Comparison of ENCODE assay signal across 14 cellular contexts in the genomic region with DNA sequence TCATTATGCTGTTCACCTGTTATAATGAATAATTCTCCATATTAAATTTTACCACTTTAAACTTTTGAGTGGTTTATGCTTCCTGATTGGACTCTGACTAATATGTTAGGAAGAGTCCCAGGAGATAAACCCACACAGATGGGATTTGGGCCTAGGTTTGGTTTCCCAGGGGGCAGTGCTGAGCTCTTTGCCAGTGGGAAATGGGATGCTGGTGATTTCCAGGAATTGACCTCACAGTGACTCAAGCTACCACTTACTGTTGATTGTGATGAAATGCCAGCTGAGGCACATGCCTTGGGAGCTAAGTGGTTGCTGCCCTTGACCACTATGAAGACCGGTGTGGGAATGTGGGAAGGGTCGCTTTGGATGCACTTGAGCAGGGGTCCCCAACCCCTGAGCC. TPM values are rescaled to one million over a fixed set of nuclear protein-coding genes. Genes with fewer than 3 reads are reported as not detected.
A peak's percentile ranks its signal among the peaks of the same experiment; 100 is the strongest.
DNase-seq lines count a peak whose midpoint lies in the region; ATAC-seq and TF ChIP-seq lines count a peak whose summit lies in the region.
"Not testable (repeated sequence)": the region's sequence is repeated elsewhere in the genome, so short reads cannot be mapped to it uniquely, and the experiment has no call there.
"Had no signal": no experiment of that assay in that cellular context is flagged by ENCODE, and none has a peak within 500 bp of the region (broad histone marks: within the 10 kb centered on the region; RNA-seq: fewer than 3 reads in every experiment).

No MANE protein-coding gene starts in this region.

- POLR2A ChIA-PET in HEK293 (lab: Yijun Ruan, JAX); PC-3 (lab: Charles Lee; ENCODE audit: unreplicated experiment): not testable (repeated sequence)

- H2AFZ ChIP-seq in ACC112 (ENCODE audit: low read length, unreplicated experiment); PC-3 (ENCODE audit: low read length): not testable (repeated sequence)

- H3K4me1 ChIP-seq in ACC112 (ENCODE audit: control insufficient read depth, insufficient read depth, low read length, unreplicated experiment); HEK293 (ENCODE audit: control insufficient read depth, insufficient read depth, low read length); PC-3 (ENCODE audit: insufficient read depth, low read length); endodermal cell (ENCODE audit: control insufficient read depth, insufficient read depth, low read length): not testable (repeated sequence)

- in situ Hi-C loops in brain microvascular endothelial cell (cut with HindIII; ENCODE audit: low pct_ligation_motif_present, low sequenced_read_pairs): not testable (repeated sequence)

- DNase-seq in EL (peak; percentile 62), PC-3 (peak; percentile 42), brain microvascular endothelial cell (peak; percentile 32), endodermal cell (peak; percentile 52), fibroblast of the aortic adventitia (ENCODE audit: low read depth) (peak; percentile 73), myocyte (ENCODE audit: low read depth) (peak; percentile 48)

- H3K4me3 Mint-ChIP-seq in endodermal cell: not testable (repeated sequence)

- intact Hi-C loops in PC-3 (cut with micrococcal nuclease): not testable (repeated sequence)

- not testable (repeated sequence) for H3K9me3 Mint-ChIP-seq in endodermal cell

- H3K27me3 ChIP-seq in ACC112 (ENCODE audit: insufficient read depth, low read length); PC-3 (ENCODE audit: low read length); brain microvascular endothelial cell (replicated peaks); endodermal cell (ENCODE audit: control insufficient read depth, insufficient read depth, low read length, poor library complexity, severe bottlenecking): not testable (repeated sequence)

- 92% methylated on average over 2 of the region's 2 CpGs; no CpG with 5 or more reads in 1 of the 2 experiments for WGBS in endodermal cell (ENCODE audit: insufficient coverage in 1 of 2, insufficient read length in 1 of 2), 2 experiments

- H3K9me3 ChIP-seq in HEK293 (ENCODE audit: control insufficient read depth, insufficient read depth, low read depth, low read length); PC-3 (ENCODE audit: low read length); endodermal cell (ENCODE audit: control insufficient read depth, low read length): not testable (repeated sequence)

- not testable (repeated sequence) for H3K27me3 Mint-ChIP-seq in endodermal cell (ENCODE audit: insufficient read depth)

- CTCF ChIA-PET in HEK293 (lab: Yijun Ruan, JAX): interaction anchor here (0.9 kb wide), 1 partner anchor 32 kb away, joined by 3 read pairs; no protein-coding TSS in a partner anchor
- CTCF ChIA-PET in PC-3 (lab: Charles Lee): not testable (repeated sequence)

- H3K4me2 ChIP-seq in PC-3 (ENCODE audit: low read length): not testable (repeated sequence)

- H4K20me1 ChIP-seq in PC-3 (ENCODE audit: low read length): not testable (repeated sequence)

- H3K36me3 ChIP-seq in ACC112 (ENCODE audit: insufficient read depth, low read length); HEK293 (ENCODE audit: control insufficient read depth in 2 of 2, insufficient read depth in 1 of 2, low read length in 2 of 2); PC-3 (ENCODE audit: low read depth, low read length); brain microvascular endothelial cell (replicated peaks); endodermal cell (ENCODE audit: control insufficient read depth, insufficient read depth, low read length): not testable (repeated sequence)

- H3F3A ChIP-seq in PC-3 (ENCODE audit: low read length, unreplicated experiment): not testable (repeated sequence)

- not testable (repeated sequence) for H3K4me1 Mint-ChIP-seq in endodermal cell

- H3K9me2 ChIP-seq in PC-3 (replicated peaks; ENCODE audit: low read length): not testable (repeated sequence)

- ATAC-seq in PC-3: not testable (repeated sequence)

- H3K27ac Mint-ChIP-seq in endodermal cell: not testable (repeated sequence)

- H3K79me2 ChIP-seq in ACC112 (ENCODE audit: control insufficient read depth, insufficient read depth, low read length, unreplicated experiment); PC-3 (ENCODE audit: low read length): not testable (repeated sequence)

- peak overlapping the region; percentile 31 for H3K27ac ChIP-seq in ACC112 (ENCODE audit: low read depth, low read length)
- H3K27ac ChIP-seq in HEK293 (ENCODE audit: extremely low read depth, low read depth, low read length); PC-3 (ENCODE audit: low read length); brain microvascular endothelial cell; endodermal cell (ENCODE audit: low read depth, low read length): not testable (repeated sequence)

- BruUV-seq in PC-3 (replicated peaks; lab: Mats Ljungman, UMichigan): not testable (repeated sequence)

- TF ChIP-seq CTCF in HEK293 (tag by site-specific recombination; IDR thresholded peaks at IDR 0.05): not testable (repeated sequence)
- TF ChIP-seq CTCF in PC-3 (conservative IDR thresholded peaks at IDR 0.05; ENCODE audit: low read depth, low read length) (peak; percentile 37; the same call in 1 of the 2 replicates), brain microvascular endothelial cell (IDR thresholded peaks at IDR 0.05; ENCODE audit: low read depth, low read length, missing control alignments) (peak; percentile 46), endodermal cell (conservative IDR thresholded peaks at IDR 0.05) (peak; percentile 59), fibroblast of the aortic adventitia (IDR thresholded peaks at IDR 0.05; ENCODE audit: insufficient read depth, low read length) (peak; percentile 21)

- H3K4me3 ChIP-seq in ACC112 (ENCODE audit: low read depth, low read length); HEK293 (ENCODE audit: low read depth, low read length); PC-3 (ENCODE audit: low read length); brain microvascular endothelial cell (ENCODE audit: low read depth, low read length); endodermal cell (ENCODE audit: low read length); fibroblast of the aortic adventitia (ENCODE audit: low read depth, low read length): not testable (repeated sequence)

- H3K9ac ChIP-seq in PC-3 (ENCODE audit: low read length); endodermal cell (ENCODE audit: extremely low read depth, low read length, poor library complexity, severe bottlenecking): not testable (repeated sequence)

- H3K36me3 Mint-ChIP-seq in endodermal cell (ENCODE audit: low read depth): not testable (repeated sequence)

TF ChIP-seq in HEK293, 187 proteins besides CTCF, POLR2A, EP300 and RAD21:
- TF ChIP-seq BCL6B (tag by site-specific recombination; IDR thresholded peaks at IDR 0.05): peak; percentile 58; the same call in 1 of the 2 replicates
- TF ChIP-seq ZBTB21 (tag by site-specific recombination; IDR thresholded peaks at IDR 0.05): 0 out of 2 replicates have a peak, but pooled peaks have one; percentile 34

RNA-seq across cellular contexts. Expression of gene WNT9A, which starts 19.0 kb away (rescaled TPM):
- total RNA-seq in PC-3 (2014; rRNA removed): 22.2 and 36.6 TPM in 2 replicates
- 1 to 10 TPM; 1.2 to 1.7 TPM for total RNA-seq in endodermal cell
- polyA plus RNA-seq in endodermal cell (2013, experiment 1 of 2): 4.7 TPM
- 5.5 TPM for polyA plus RNA-seq in endodermal cell (2013, experiment 2 of 2)
- 0.41 and 0.99 TPM in 2 replicates for total RNA-seq in fibroblast of the aortic adventitia (ENCODE audit: low replicate concordance)
- 6.5 and 10.6 TPM in 2 replicates for total RNA-seq in myocyte
- 11.8 TPM for polyA plus RNA-seq in myocyte (2012)
- total RNA-seq: B cell, GM12878 had no signal
- polyA plus RNA-seq: GM12878 had no signal

RNA-seq across cellular contexts. Expression of gene WNT3A, which starts 40.1 kb away (rescaled TPM):
- total RNA-seq in PC-3 (2014; rRNA removed): 1.0 and 1.5 TPM in 2 replicates
- under 1 TPM; 0.11 to 0.46 TPM for total RNA-seq in endodermal cell
- polyA plus RNA-seq in endodermal cell (2013, experiment 1 of 2): 40.2 TPM
- 36.6 TPM for polyA plus RNA-seq in endodermal cell (2013, experiment 2 of 2)
- not detected in 2 replicates for total RNA-seq in fibroblast of the aortic adventitia (ENCODE audit: low replicate concordance)
- total RNA-seq in myocyte: not detected in 2 replicates
- polyA plus RNA-seq in myocyte (2012): 0.03 TPM
- total RNA-seq: B cell; Calu3; CD4-positive, alpha-beta memory T cell; GM12878; Right ventricle myocardium inferior had no signal
- polyA plus RNA-seq: A549; CD4-positive, alpha-beta memory T cell had no signal
